Comparison of ENCODE assay signal across 8 cellular contexts in genomic region chr12:108825205-108825950, GRCh38. TPM values are rescaled to one million over a fixed set of nuclear protein-coding genes. Genes with fewer than 3 reads are reported as not detected.
DNase-seq lines count a peak whose midpoint lies in the region; ATAC-seq, FAIRE-seq and TF ChIP-seq lines count a peak whose summit lies in the region.

No MANE protein-coding gene starts in this region.

- TF ChIP-seq CTCF in DOHH2 (IDR thresholded peaks at IDR 0.05; ENCODE audit: low read depth, low read length, poor library complexity, severe bottlenecking): no peak
- no peak for TF ChIP-seq CTCF in astrocyte (IDR thresholded peaks at IDR 0.05; ENCODE audit: insufficient read depth, low read depth, low read length)
- no peak for TF ChIP-seq CTCF in mammary epithelial cell (conservative IDR thresholded peaks at IDR 0.05 in 1 of 2, IDR thresholded peaks at IDR 0.05 in 1 of 2; ENCODE audit: extremely low read depth in 1 of 2, insufficient read depth in 1 of 2, low read depth in 1 of 2, low read length in 2 of 2)

- peak overlapping the region; percentile 24 for H3K27ac ChIP-seq in DOHH2 (ENCODE audit: low read depth, low read length)
- H3K27ac ChIP-seq in astrocyte (ENCODE audit: low read depth, low read length): peak overlapping the region; percentile 98
- peak overlapping the region; percentile 92 for H3K27ac ChIP-seq in muscle layer of colon (ENCODE audit: low read depth, low read length)
- H3K27ac ChIP-seq in mammary epithelial cell (ENCODE audit: insufficient read depth, low read depth, low read length): no peak overlapping the region

- no peaks in the 10 kb centered on the region for H3K27me3 Mint-ChIP-seq in astrocyte (ENCODE audit: low read depth, unreplicated experiment)

- ATAC-seq in HG03066 (IDR thresholded peaks at IDR 0.05; ENCODE audit: low read depth, unreplicated experiment) (peak; percentile 36), HG03108 (IDR thresholded peaks at IDR 0.05; ENCODE audit: unreplicated experiment) (no peak)

- no peak for FAIRE-seq in astrocyte (lab: Jason Lieb, UNC)

- no peak overlapping the region for H2AFZ ChIP-seq in astrocyte (ENCODE audit: low read depth, low read length)
- H2AFZ ChIP-seq in mammary epithelial cell (ENCODE audit: low read depth, low read length): no peak overlapping the region

- H3K4me1 Mint-ChIP-seq in astrocyte (ENCODE audit: low read depth, unreplicated experiment): peaks cover 67% of the 10 kb centered on the region

- H3F3A ChIP-seq in DOHH2 (ENCODE audit: control insufficient read depth, insufficient read depth): peaks cover 15% of the 10 kb centered on the region

- H3K79me2 ChIP-seq in DOHH2 (ENCODE audit: control insufficient read depth, low read length): peaks cover 4% of the 10 kb centered on the region
- peaks cover 93% of the 10 kb centered on the region for H3K79me2 ChIP-seq in astrocyte (ENCODE audit: insufficient read depth, low read length)
- H3K79me2 ChIP-seq in mammary epithelial cell (ENCODE audit: insufficient read depth, low read length): peaks cover 98% of the 10 kb centered on the region

- CTCF ChIA-PET in mammary epithelial cell (lab: Charles Lee; ENCODE audit: low non-redundant PET): no interaction called here

- dilution Hi-C loops in mammary epithelial cell (cut with HindIII; ENCODE audit: low sequenced_read_pairs): no loop called here

- BruUV-seq in mammary epithelial cell (replicated peaks; lab: Mats Ljungman, UMichigan): no TSS peak

- H3K36me3 Mint-ChIP-seq in astrocyte (ENCODE audit: low read depth, unreplicated experiment): peaks cover 35% of the 10 kb centered on the region

- no peaks in the 10 kb centered on the region for H3K9me2 ChIP-seq in DOHH2 (replicated peaks; ENCODE audit: control insufficient read depth, low read length)

- no peaks in the 10 kb centered on the region for H3K9me3 ChIP-seq in DOHH2 (ENCODE audit: control insufficient read depth, insufficient read depth, low read length)
- H3K9me3 ChIP-seq in astrocyte (ENCODE audit: insufficient read depth, low read depth, low read length): no peaks in the 10 kb centered on the region
- H3K9me3 ChIP-seq in muscle layer of colon (ENCODE audit: low read length): no peaks in the 10 kb centered on the region
- no peaks in the 10 kb centered on the region for H3K9me3 ChIP-seq in mammary epithelial cell (replicated peaks; ENCODE audit: insufficient read depth, low read length)

- H3K4me3 Mint-ChIP-seq in astrocyte (ENCODE audit: unreplicated experiment): peak overlapping the region; percentile 60

- peak overlapping the region; percentile 65 for H3K4me3 ChIP-seq in DOHH2 (ENCODE audit: low read length)
- peak overlapping the region; percentile 38 for H3K4me3 ChIP-seq in astrocyte (ENCODE audit: insufficient read depth, low read depth, low read length)
- H3K4me3 ChIP-seq in muscle layer of colon (ENCODE audit: low read depth in 1 of 2, low read length in 2 of 2): peak overlapping the region in 1 of 2 donors; percentile 43
- H3K4me3 ChIP-seq in mammary epithelial cell (replicated peaks in 1 of 3; ENCODE audit: insufficient read depth in 1 of 3, low read depth in 2 of 3, low read length in 3 of 3): no peak overlapping the region

- WGBS in mammary epithelial cell (ENCODE audit: low coverage, missing lambda C conversion rate): 79% methylated on average over 8 of the region's 8 CpGs

- peaks cover 9% of the 10 kb centered on the region; the same call in 1 of the 2 replicates for H3K36me3 ChIP-seq in DOHH2 (ENCODE audit: control insufficient read depth, low read length)
- peaks cover 30% of the 10 kb centered on the region for H3K36me3 ChIP-seq in astrocyte (ENCODE audit: insufficient read depth, low read length)
- H3K36me3 ChIP-seq in muscle layer of colon (ENCODE audit: insufficient read depth, low read length): peaks cover 22% of the 10 kb centered on the region
- H3K36me3 ChIP-seq in mammary epithelial cell (ENCODE audit: insufficient read depth, low read length): peaks cover 38% of the 10 kb centered on the region

- H3K9ac ChIP-seq in astrocyte (ENCODE audit: low read length) (peak overlapping the region; percentile 92), muscle layer of colon (ENCODE audit: low read length) (peak overlapping the region; percentile 10), mammary epithelial cell (ENCODE audit: insufficient read depth, low read length) (no peak overlapping the region)

- H3K9me3 Mint-ChIP-seq in astrocyte (ENCODE audit: unreplicated experiment): no peaks in the 10 kb centered on the region

- H3K4me2 ChIP-seq in DOHH2 (ENCODE audit: low read length) (peak overlapping the region; percentile 83), astrocyte (ENCODE audit: low read length) (peak overlapping the region; percentile 83), mammary epithelial cell (ENCODE audit: insufficient read depth, low read depth, low read length) (no peak overlapping the region)

- intact Hi-C loops in mammary epithelial cell (cut with micrococcal nuclease): loop anchor here (1.0 kb wide), 1 partner anchor 10 kb away; no protein-coding TSS in a partner anchor

- H3K4me1 ChIP-seq in DOHH2 (ENCODE audit: control insufficient read depth, low read length) (peaks cover 55% of the 10 kb centered on the region), astrocyte (ENCODE audit: insufficient read depth, low read length) (peaks cover 74% of the 10 kb centered on the region), muscle layer of colon (ENCODE audit: insufficient read depth, low read length) (peaks cover 45% of the 10 kb centered on the region), mammary epithelial cell (ENCODE audit: insufficient read depth, low read length) (peaks cover 32% of the 10 kb centered on the region)

- H3K27me3 ChIP-seq in DOHH2 (ENCODE audit: control insufficient read depth, low read length) (no peaks in the 10 kb centered on the region), astrocyte (ENCODE audit: insufficient read depth, low read length) (no peaks in the 10 kb centered on the region), muscle layer of colon (ENCODE audit: control insufficient read depth in 1 of 2, insufficient read depth in 2 of 2, low read length in 2 of 2) (no peaks in the 10 kb centered on the region), mammary epithelial cell (ENCODE audit: insufficient read depth, low read length) (no peaks in the 10 kb centered on the region)

- in situ Hi-C loops in mammary epithelial cell (cut with MboI; ENCODE audit: low sequenced_read_pairs in 2 of 2): no loop called here

- H3K27ac Mint-ChIP-seq in astrocyte (ENCODE audit: unreplicated experiment): peak overlapping the region; percentile 83

- DNase-seq in astrocyte (ENCODE audit: low read depth) (peak; percentile 74), mesenteric fat pad (ENCODE audit: low spot score) (no peak), mammary epithelial cell (no peak)
- no peak for DNase-seq in activated CD4-positive, CD25-positive, alpha-beta regulatory T cell (lab: John Stamatoyannopoulos, UW)

- no peaks in the 10 kb centered on the region; the same call in 1 of the 2 replicates for H4K20me1 ChIP-seq in DOHH2 (ENCODE audit: control insufficient read depth, insufficient read depth, low read depth, low read length)
- H4K20me1 ChIP-seq in astrocyte (ENCODE audit: insufficient read depth, low read length): peaks cover 13% of the 10 kb centered on the region
- no peaks in the 10 kb centered on the region for H4K20me1 ChIP-seq in mammary epithelial cell (ENCODE audit: insufficient read depth, low read length)

RNA-seq across cellular contexts. Expression of gene SSH1, which starts 32.0 kb away (rescaled TPM):
- total RNA-seq in astrocyte: 64.6 and 75.9 TPM in 2 replicates
- 63.2 TPM for total RNA-seq in mesenteric fat pad
- 10 to 100 TPM; 29.3 to 88.6 TPM for total RNA-seq in mammary epithelial cell
- 20.8 TPM for polyA plus RNA-seq in mammary epithelial cell
- polyA minus RNA-seq in mammary epithelial cell: 43.7 TPM

RNA-seq across cellular contexts. Expression of gene DAO, which starts 54.5 kb away (rescaled TPM):
- total RNA-seq in astrocyte (not detected in 2 replicates), mesenteric fat pad (not detected), mammary epithelial cell (not detected)
- not detected for polyA plus RNA-seq in mammary epithelial cell
- not detected for polyA minus RNA-seq in mammary epithelial cell

Comparison
In these comparisons a context has a peak if more than half of its experiments do, and no peak if none do; other contexts are left out.
1. H3K4me3 ChIP-seq: peak in DOHH2 (single experiment) and astrocyte (single experiment); none in mammary epithelial cell (0 of 3).